In genomic region chr14:32657081-32657480, GRCh38 we compare ENCODE assay signal across 9 cellular contexts.
DNase-seq lines count a peak whose midpoint lies in the region; ATAC-seq, FAIRE-seq and TF ChIP-seq lines count a peak whose summit lies in the region.
"Had no signal": no experiment of that assay in that cellular context is flagged by ENCODE, and none has a peak within 500 bp of the region (broad histone marks: within the 10 kb centered on the region; RNA-seq: fewer than 3 reads in every experiment).

No MANE protein-coding gene starts in this region.

- H3K9me3 ChIP-seq in astrocyte (ENCODE audit: insufficient read depth, low read depth, low read length) = no peaks in the 10 kb centered on the region
- no peaks in the 10 kb centered on the region for H3K9me3 ChIP-seq in lower lobe of right lung
- H3K9me3 ChIP-seq: SJSA1 had no signal

- no peaks in the 10 kb centered on the region for H3K27me3 ChIP-seq in astrocyte (ENCODE audit: insufficient read depth, low read length)
- H3K27me3 ChIP-seq in lower lobe of right lung (ENCODE audit: low read depth) = no peaks in the 10 kb centered on the region
- H3K27me3 ChIP-seq: SJSA1 had no signal

- H3K9ac ChIP-seq in astrocyte (ENCODE audit: low read length) = no peak overlapping the region

- H3K36me3 ChIP-seq in astrocyte (ENCODE audit: insufficient read depth, low read length) = no peaks in the 10 kb centered on the region
- H3K36me3 ChIP-seq in lower lobe of right lung = no peaks in the 10 kb centered on the region
- H3K36me3 ChIP-seq: SJSA1 had no signal

- peak overlapping the region; percentile 75 for H3K27ac Mint-ChIP-seq in astrocyte (ENCODE audit: unreplicated experiment)

- TF ChIP-seq CTCF in AG09309 (IDR thresholded peaks at IDR 0.05; ENCODE audit: control insufficient read depth, insufficient read depth, low read depth, low read length, missing control alignments) (no peak), astrocyte (IDR thresholded peaks at IDR 0.05; ENCODE audit: insufficient read depth, low read depth, low read length) (no peak), lower lobe of right lung (IDR thresholded peaks at IDR 0.05) (no peak)

- intact Hi-C loops in lower lobe of right lung (cut with DNase I) = no loop called here

- peak; percentile 57 for DNase-seq in AG09309 (ENCODE audit: low read depth)
- DNase-seq in astrocyte (ENCODE audit: low read depth) = peak; percentile 63
- peak; percentile 43 for DNase-seq in lower lobe of right lung
- no peak for DNase-seq in activated effector memory CD4-positive, alpha-beta T cell treated with anti-CD3 and anti-CD28 coated beads, Interleukin-2, amount 50 U/mL, for 16 hours
- no peak for DNase-seq in GM19239 (ENCODE audit: insufficient read length, low spot score)

- peaks cover 7% of the 10 kb centered on the region for H3K4me1 Mint-ChIP-seq in astrocyte (ENCODE audit: low read depth, unreplicated experiment)

- H2AFZ ChIP-seq in astrocyte (ENCODE audit: low read depth, low read length) = peak overlapping the region; percentile 50

- no peaks in the 10 kb centered on the region for H3K27me3 Mint-ChIP-seq in astrocyte (ENCODE audit: low read depth, unreplicated experiment)

- FAIRE-seq in astrocyte (lab: Jason Lieb, UNC) = peak; percentile 64
- no peak for FAIRE-seq in GM19239 (lab: Jason Lieb, UNC)

- H3K27ac ChIP-seq in astrocyte (ENCODE audit: low read depth, low read length) (no peak overlapping the region), lower lobe of right lung (no peak overlapping the region)
- H3K27ac ChIP-seq: SJSA1 had no signal

- no peak overlapping the region for H3K4me3 Mint-ChIP-seq in astrocyte (ENCODE audit: unreplicated experiment)

- no peaks in the 10 kb centered on the region for H4K20me1 ChIP-seq in astrocyte (ENCODE audit: insufficient read depth, low read length)

- no peaks in the 10 kb centered on the region for H3K36me3 Mint-ChIP-seq in astrocyte (ENCODE audit: low read depth, unreplicated experiment)

- ATAC-seq in HG02852 (IDR thresholded peaks at IDR 0.05; ENCODE audit: unreplicated experiment) = peak; percentile 68
- ATAC-seq in lower lobe of right lung = peak; percentile 78
- ATAC-seq in SK-N-SH treated with all-trans-retinoic acid at 6 μM for 48 hours = no peak
- no peak for ATAC-seq in HG03135 (IDR thresholded peaks at IDR 0.05; ENCODE audit: unreplicated experiment)

- no peaks in the 10 kb centered on the region for H3K9me3 Mint-ChIP-seq in astrocyte (ENCODE audit: unreplicated experiment)

- peak overlapping the region; percentile 33 for H3K4me2 ChIP-seq in astrocyte (ENCODE audit: low read length)

- no peaks in the 10 kb centered on the region for H3K79me2 ChIP-seq in astrocyte (ENCODE audit: insufficient read depth, low read length)

- no peaks in the 10 kb centered on the region for H3K4me1 ChIP-seq in astrocyte (ENCODE audit: insufficient read depth, low read length)
- peaks cover 6% of the 10 kb centered on the region for H3K4me1 ChIP-seq in lower lobe of right lung
- H3K4me1 ChIP-seq: SJSA1 had no signal

- H3K4me3 ChIP-seq in AG09309 (ENCODE audit: control insufficient read depth, low read depth, low read length) (no peak overlapping the region), astrocyte (ENCODE audit: insufficient read depth, low read depth, low read length) (no peak overlapping the region), lower lobe of right lung (no peak overlapping the region)
- H3K4me3 ChIP-seq: SJSA1 had no signal

TF ChIP-seq in SK-N-SH treated with all-trans-retinoic acid at 6 μM for 48 hours, 23 proteins besides CTCF, POLR2A, EP300 and RAD21:
- no peak for TF ChIP-seq TSHZ2 (CRISPR knock-in tag; IDR thresholded peaks at IDR 0.05)
- no peak for TF ChIP-seq ARNTL (CRISPR knock-in tag; IDR thresholded peaks at IDR 0.05; ENCODE audit: borderline replicate concordance, low read depth)

Comparison
In these comparisons a context has a peak if more than half of its experiments do, and no peak if none do; other contexts are left out.
1. DNase-seq: peak in AG09309 (single experiment), astrocyte (single experiment) and lower lobe of right lung (single experiment); none in activated effector memory CD4-positive, alpha-beta T cell treated with anti-CD3 and anti-CD28 coated beads, Interleukin-2, amount 50 U/mL, for 16 hours (single experiment) and GM19239 (single experiment).
2. ATAC-seq: peak in HG02852 (single experiment) and lower lobe of right lung (2 of 2); none in SK-N-SH treated with all-trans-retinoic acid at 6 μM for 48 hours (single experiment) and HG03135 (single experiment).